In the genomic region with DNA sequence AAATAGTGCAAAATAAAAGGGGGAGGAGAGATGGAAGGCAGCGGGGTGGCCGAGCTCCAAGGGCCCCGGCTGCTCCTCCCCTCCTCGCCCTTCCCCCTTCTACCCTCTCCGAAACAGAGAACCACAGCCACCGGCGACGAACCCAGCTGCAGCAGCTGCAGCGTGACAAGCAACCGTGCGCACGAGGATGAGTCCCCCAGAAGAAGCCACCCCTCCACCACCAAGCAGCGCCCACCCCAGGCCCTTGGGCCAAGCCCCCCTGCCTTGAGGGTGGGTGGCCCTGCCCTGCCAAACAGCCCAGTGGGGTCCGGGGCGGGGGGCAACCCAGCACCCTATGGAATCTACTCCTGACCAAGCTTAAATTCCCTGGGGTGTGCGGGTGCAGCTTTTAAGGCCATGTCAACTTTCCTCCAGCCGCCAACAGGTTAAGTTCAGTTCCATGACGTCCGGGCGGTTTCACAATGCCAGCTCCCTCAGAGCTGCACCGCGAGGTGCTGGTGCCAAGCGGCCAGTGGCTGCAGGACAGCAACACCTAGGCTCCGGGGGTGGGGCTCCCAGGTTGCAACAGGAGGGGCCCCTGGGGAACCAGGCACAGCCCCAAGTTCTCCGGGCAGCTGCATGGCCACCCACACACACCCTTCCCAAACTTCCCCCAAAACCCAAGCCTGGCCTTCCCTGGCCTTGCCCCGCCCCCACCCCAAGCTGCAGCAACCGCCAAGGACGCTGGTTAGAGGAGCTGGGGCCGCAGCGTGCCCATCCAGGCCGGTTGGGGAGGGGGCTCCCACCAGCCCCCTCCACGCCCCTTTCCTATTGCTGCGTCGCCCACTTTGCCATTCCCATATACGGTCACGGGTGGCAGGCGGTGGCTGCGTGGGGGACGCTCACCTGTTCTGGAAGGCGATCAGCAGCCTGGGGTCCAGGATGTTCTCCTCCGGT, we compare ENCODE assay signal across 8 cellular contexts. TPM values are rescaled to one million over a fixed set of nuclear protein-coding genes. Genes with fewer than 3 reads are reported as not detected.
DNase-seq lines count a peak whose midpoint lies in the region; ATAC-seq and TF ChIP-seq lines count a peak whose summit lies in the region.

No MANE protein-coding gene starts in this region.

- H3K4me3 ChIP-seq in dorsolateral prefrontal cortex = peak overlapping the region; percentile 57 to 98 (median 84)
- H3K4me3 ChIP-seq in mesodermal cell (ENCODE audit: extremely low read depth, insufficient read depth, low read length, poor library complexity, severe bottlenecking) = peak overlapping the region; percentile 53
- H3K4me3 ChIP-seq in tibial artery = peak overlapping the region; percentile 82 to 87

- peaks cover 28% of the 10 kb centered on the region for H3K4me1 ChIP-seq in mesodermal cell (ENCODE audit: control insufficient read depth, insufficient read depth, low read length, poor library complexity, severe bottlenecking)
- H3K4me1 ChIP-seq in tibial artery = peaks cover 12 to 63% (median 55%) of the 10 kb centered on the region in 4 donors

- H3K36me3 ChIP-seq in mesodermal cell (ENCODE audit: control insufficient read depth, insufficient read depth, low read length) (no peaks in the 10 kb centered on the region), tibial artery (peaks cover 21 to 23% (median 22%) of the 10 kb centered on the region in 3 donors)

- WGBS in mesodermal cell (ENCODE audit: insufficient coverage in 2 of 2), 2 experiments = 1 to 2% methylated on average over 12 to 27 of the region's 41 CpGs

- DNase-seq in GM10248 (ENCODE audit: extremely low spot score) (peak; percentile 76), SKM-1 treated with dmso at 0.1 percent for 144 hours (lab: John Stamatoyannopoulos, UW; ENCODE audit: unreplicated experiment) (peak; percentile 76), dorsolateral prefrontal cortex (peak in 3 of 10 donors; percentile 42 to 58 (median 47)), tibial artery (peak; percentile 52 to 83), occipital lobe (lab: John Stamatoyannopoulos, UW) (no peak)

- POLR2A ChIA-PET in GM10248 (lab: Yijun Ruan, JAX) = interaction anchor here (0.6 to 1.8 kb wide), 4 partner anchors 32 to 91 kb away, joined by 3 to 8 read pairs (median 6); partner anchors contain the start of gene CBX8

- H3K9me3 ChIP-seq in mesodermal cell (ENCODE audit: control insufficient read depth, low read length) (no peaks in the 10 kb centered on the region), tibial artery (no peaks in the 10 kb centered on the region)

- peak overlapping the region in 54 of 59 donors; percentile 86 to 99 (median 98) for H3K27ac ChIP-seq in dorsolateral prefrontal cortex
- H3K27ac ChIP-seq in mesodermal cell (ENCODE audit: low read depth, low read length, severe bottlenecking) = no peak overlapping the region
- no peak overlapping the region for H3K27ac ChIP-seq in tibial artery

- intact Hi-C loops in dorsolateral prefrontal cortex (cut with DNase I) = no loop called here
- intact Hi-C loops in tibial artery (cut with DNase I; ENCODE audit: low total_unique reads) = no loop called here

- ATAC-seq in HG03354 (IDR thresholded peaks at IDR 0.05; ENCODE audit: poor library complexity, severe bottlenecking, unreplicated experiment) (peak; percentile 46), HG03520 (IDR thresholded peaks at IDR 0.05; ENCODE audit: unreplicated experiment) (no peak)

- CTCF ChIA-PET in GM10248 (lab: Yijun Ruan, JAX) = interaction anchor here (0.8 to 3.3 kb wide), 8 partner anchors 9 to 133 kb away, joined by 3 to 48 read pairs (median 4); no protein-coding TSS in a partner anchor

- TF ChIP-seq CTCF in GM10248 (IDR thresholded peaks at IDR 0.05; ENCODE audit: control extremely low read depth, extremely low read depth, low read depth, missing control alignments) (no peak), dorsolateral prefrontal cortex (IDR thresholded peaks at IDR 0.05 in 54 of 56, conservative IDR thresholded peaks at IDR 0.05 in 2 of 56; ENCODE audit: low read depth in 1 of 56, partially characterized antibody in 56 of 56) (no peak), tibial artery (IDR thresholded peaks at IDR 0.05) (no peak)

- H3K27me3 ChIP-seq in dorsolateral prefrontal cortex (peaks cover 9 to 28% (median 25%) of the 10 kb centered on the region in 45 donors), tibial artery (peaks cover 5 to 71% of the 10 kb centered on the region in 2 donors)

RNA-seq across cellular contexts. Expression of gene CBX4, which starts 2.0 kb away (rescaled TPM):
- total RNA-seq in dorsolateral prefrontal cortex = 10 to 100 TPM; 26.4 to 54.9 (median 35.9) TPM
- polyA plus RNA-seq in mesodermal cell (2013, experiment 1 of 2) = 9.3 TPM
- 9.1 TPM for polyA plus RNA-seq in mesodermal cell (2013, experiment 2 of 2)
- 19.2 TPM for total RNA-seq in occipital lobe

RNA-seq across cellular contexts. Expression of gene CBX8, which starts 40.3 kb away (rescaled TPM):
- total RNA-seq in dorsolateral prefrontal cortex = 10 to 100 TPM in 2 of 120 experiments, 1 to 10 TPM in 118; 1.5 to 10.3 (median 5.0) TPM
- polyA plus RNA-seq in mesodermal cell (2013, experiment 1 of 2) = 5.2 TPM
- polyA plus RNA-seq in mesodermal cell (2013, experiment 2 of 2) = 4.1 TPM
- 8.4 TPM for total RNA-seq in occipital lobe

RNA-seq across cellular contexts. Expression of gene CBX2, which starts 59.3 kb away (rescaled TPM):
- total RNA-seq in dorsolateral prefrontal cortex = 1 to 10 TPM in 103 of 120 experiments, under 1 TPM in 16, not detected in 1; 0.44 to 4.2 (median 1.8) TPM
- 26.6 TPM for polyA plus RNA-seq in mesodermal cell (2013, experiment 1 of 2)
- 22.3 TPM for polyA plus RNA-seq in mesodermal cell (2013, experiment 2 of 2)
- total RNA-seq in occipital lobe = 5.6 TPM

Comparison
In these comparisons a context has a peak if more than half of its experiments do, and no peak if none do; other contexts are left out.
1. H3K27ac ChIP-seq: peak in dorsolateral prefrontal cortex (54 of 59); none in mesodermal cell (single experiment) and tibial artery (0 of 2).
2. Peak in every context shown above with its lines, with median percentiles within 50 percentile points of each other: H3K4me3 ChIP-seq.